Comparison of ENCODE assay signal across 1 cellular context in genomic region chr2:238902285-238902684, GRCh38.
TF ChIP-seq lines count a peak whose summit lies in the region.

No MANE protein-coding gene starts in this region.

TF ChIP-seq in SK-N-SH, 30 proteins besides CTCF, POLR2A, EP300 and RAD21:
- no peak for TF ChIP-seq NRF1 (IDR thresholded peaks at IDR 0.05; ENCODE audit: low read depth, low read length)
- TF ChIP-seq PBX3 (IDR thresholded peaks at IDR 0.05), result no peak
- no peak for TF ChIP-seq GABPA (IDR thresholded peaks at IDR 0.05; ENCODE audit: low read depth)
TF ChIP-seq in SK-N-SH: peak in this region for 0.
